ENCODE assay signal across 9 cellular contexts in genomic region chr4:123415977-123416376, GRCh38. TPM values are rescaled to one million over a fixed set of nuclear protein-coding genes. Genes with fewer than 3 reads are reported as not detected.
A peak's percentile ranks its signal among the peaks of the same experiment; 100 is the strongest.
DNase-seq lines count a peak whose midpoint lies in the region; ATAC-seq, FAIRE-seq and TF ChIP-seq lines count a peak whose summit lies in the region.
"Had no signal": no experiment of that assay in that cellular context is flagged by ENCODE, and none has a peak within 500 bp of the region (broad histone marks: within the 10 kb centered on the region; RNA-seq: fewer than 3 reads in every experiment).

No MANE protein-coding gene starts in this region.

- intact Hi-C loops in CD8-positive, alpha-beta T cell (cut with DNase I, micrococcal nuclease) = loop anchor here (2.0 kb wide), 2 partner anchors 15 to 29 kb away; no protein-coding TSS in a partner anchor
- intact Hi-C loops in HepG2 (cut with micrococcal nuclease; ENCODE audit: unreplicated experiment) (loop anchor here (1.0 to 5.0 kb wide), 2 partner anchors 12 to 141 kb away; no protein-coding TSS in a partner anchor), sigmoid colon (cut with DNase I) (no loop called here)

- H4K20me1 ChIP-seq in HepG2 (ENCODE audit: insufficient read depth, low read length) = no peaks in the 10 kb centered on the region

- TF ChIP-seq EP300 in HepG2 (IDR thresholded peaks at IDR 0.05; ENCODE audit: low read depth in 2 of 2, low read length in 2 of 2) (peak in 1 of 2 experiments; percentile 93; a peak in 2 of 4 replicates), HepG2 (CRISPR knock-in tag; IDR thresholded peaks at IDR 0.05; ENCODE audit: borderline replicate concordance) (peak; percentile 94), sigmoid colon (IDR thresholded peaks at IDR 0.05) (no peak)

- no peak for FAIRE-seq in HepG2 (lab: Jason Lieb, UNC)

- H3K4me1 Mint-ChIP-seq in CD8-positive, alpha-beta T cell (ENCODE audit: low read depth) = peaks cover 53% of the 10 kb centered on the region

- no peak overlapping the region for H3K4me3 ChIP-seq in CD8-positive, alpha-beta T cell (ENCODE audit: low read depth, low read length)
- H3K4me3 ChIP-seq in HUES64 (ENCODE audit: low read length) = no peak overlapping the region
- H3K4me3 ChIP-seq in HepG2 (replicated peaks in 1 of 3; ENCODE audit: insufficient read depth in 1 of 3, low read depth in 2 of 3, low read length in 3 of 3) = no peak overlapping the region; a peak in 1 of 6 replicates
- no peak overlapping the region for H3K4me3 ChIP-seq in sigmoid colon

- no peaks in the 10 kb centered on the region for H3K9me3 ChIP-seq in CD8-positive, alpha-beta T cell (ENCODE audit: low read length)
- H3K9me3 ChIP-seq in HUES64 (ENCODE audit: insufficient read depth, low read depth, low read length) = no peaks in the 10 kb centered on the region
- no peaks in the 10 kb centered on the region for H3K9me3 ChIP-seq in HepG2 (ENCODE audit: low read length)
- no peaks in the 10 kb centered on the region for H3K9me3 ChIP-seq in sigmoid colon

- no peaks in the 10 kb centered on the region for H3K4me1 ChIP-seq in CD8-positive, alpha-beta T cell (ENCODE audit: insufficient read depth, low read length)
- H3K4me1 ChIP-seq in HUES64 (ENCODE audit: insufficient read depth, low read length) (peaks cover 51% of the 10 kb centered on the region), HepG2 (ENCODE audit: insufficient read depth, low read length) (peaks cover 97% of the 10 kb centered on the region), sigmoid colon (peaks cover 0 to 9% (median 4%) of the 10 kb centered on the region in 4 donors)

- TF ChIP-seq CTCF in CD8-positive, alpha-beta T cell (IDR thresholded peaks at IDR 0.05) = no peak
- TF ChIP-seq CTCF in HepG2 (CRISPR knock-in tag; IDR thresholded peaks at IDR 0.05) = no peak
- no peak for TF ChIP-seq CTCF in sigmoid colon (IDR thresholded peaks at IDR 0.05)

- H3K9ac ChIP-seq in HUES64 (ENCODE audit: low read depth, low read length) (peak overlapping the region; percentile 23; the same call in 1 of the 2 replicates), HepG2 (ENCODE audit: insufficient read depth, low read depth, low read length) (no peak overlapping the region)

- H3K4me3 Mint-ChIP-seq in CD8-positive, alpha-beta T cell = no peak overlapping the region

- no peaks in the 10 kb centered on the region for H3K27me3 Mint-ChIP-seq in CD8-positive, alpha-beta T cell (ENCODE audit: low read depth)

- no TSS peak for BruUV-seq in HepG2 (replicated peaks; lab: Mats Ljungman, UMichigan)

- no peaks in the 10 kb centered on the region for H3K27me3 ChIP-seq in CD8-positive, alpha-beta T cell (ENCODE audit: insufficient read depth, low read length)
- no peaks in the 10 kb centered on the region for H3K27me3 ChIP-seq in HUES64 (ENCODE audit: insufficient read depth, low read length)
- no peaks in the 10 kb centered on the region for H3K27me3 ChIP-seq in HepG2 (ENCODE audit: control insufficient read depth in 1 of 2, insufficient read depth in 2 of 2, low read length in 2 of 2)
- H3K27me3 ChIP-seq in sigmoid colon = no peaks in the 10 kb centered on the region

- 50% methylated on average over 5 of the region's 6 CpGs for WGBS in HUES64
- WGBS in HepG2 (ENCODE audit: low lambda C conversion rate) = 23% methylated on average over 6 of the region's 6 CpGs
- 61 to 90% methylated on average over 6 of the region's 6 CpGs for WGBS in sigmoid colon, 2 donors

- no peak overlapping the region for H3K27ac ChIP-seq in CD8-positive, alpha-beta T cell (ENCODE audit: low read depth, low read length)
- H3K27ac ChIP-seq in HUES64 (ENCODE audit: low read depth, low read length) (peak overlapping the region; percentile 25; the same call in 1 of the 2 replicates), HepG2 (ENCODE audit: extremely low read length, insufficient read depth, low read length) (peak overlapping the region; percentile 45), sigmoid colon (no peak overlapping the region)

- ATAC-seq in CD8-positive, alpha-beta T cell = peak; percentile 83
- peak; percentile 55 for ATAC-seq in HepG2
- no peak for ATAC-seq in GM21723 (IDR thresholded peaks at IDR 0.05; ENCODE audit: unreplicated experiment)
- ATAC-seq in esophagus mucosa = no peak

- peak overlapping the region; percentile 63 for H3K4me2 ChIP-seq in HepG2 (ENCODE audit: low read depth, low read length)

- no peaks in the 10 kb centered on the region for H3K36me3 ChIP-seq in CD8-positive, alpha-beta T cell (ENCODE audit: insufficient read depth, low read length)
- H3K36me3 ChIP-seq in HUES64 (ENCODE audit: insufficient read depth, low read length) = no peaks in the 10 kb centered on the region
- H3K36me3 ChIP-seq in HepG2 (replicated peaks in 1 of 2; ENCODE audit: control insufficient read depth in 1 of 2, insufficient read depth in 2 of 2, low read length in 2 of 2) = no peaks in the 10 kb centered on the region
- H3K36me3 ChIP-seq in sigmoid colon = no peaks in the 10 kb centered on the region

- TF ChIP-seq POLR2A in HepG2 (IDR thresholded peaks at IDR 0.05; ENCODE audit: insufficient read depth in 1 of 2, low read depth in 2 of 2, low read length in 2 of 2) = no peak
- no peak for TF ChIP-seq POLR2A in sigmoid colon (IDR thresholded peaks at IDR 0.05)

- POLR2A ChIA-PET in CD8-positive, alpha-beta T cell (lab: Charles Lee) = no interaction called here
- POLR2A ChIA-PET in HepG2 (lab: Yijun Ruan, JAX) = no interaction called here

- H3K9me3 Mint-ChIP-seq in CD8-positive, alpha-beta T cell = no peaks in the 10 kb centered on the region

- in situ Hi-C loops in HepG2 (cut with HindIII; ENCODE audit: extremely low pct_ligation_motif_present, low pct_unique_long_range_greater_than_20kb) = no loop called here

- TF ChIP-seq RAD21 in HepG2 (CRISPR knock-in tag; IDR thresholded peaks at IDR 0.05) = no peak

- DNase-seq in CD8-positive, alpha-beta T cell = peak in 3 of 7 experiments; percentile 29 to 58 (median 46)
- peak; percentile 70 for DNase-seq in activated CD8-positive, alpha-beta memory T cell treated with anti-CD3 and anti-CD28 coated beads, Interleukin-2, amount 50 U/mL, for 4 hours
- DNase-seq in HepG2 (ENCODE audit: low spot score) = peak; percentile 82
- DNase-seq in sigmoid colon = no peak
- DNase-seq in NCI-H2171 (lab: John Stamatoyannopoulos, UW) = no peak
- DNase-seq: NCI-H748 treated with DMSO at 0.1 percent for 48 hours had no signal

- no peaks in the 10 kb centered on the region for H3K36me3 Mint-ChIP-seq in CD8-positive, alpha-beta T cell

- CTCF ChIA-PET in CD8-positive, alpha-beta T cell (lab: Charles Lee) = no interaction called here
- CTCF ChIA-PET in HepG2 (lab: Yijun Ruan, JAX; ENCODE audit: low intra/inter-chr PET ratio, low total read pairs) = no interaction called here

- peaks cover 5% of the 10 kb centered on the region for H3K79me2 ChIP-seq in HepG2 (ENCODE audit: insufficient read depth, low read length)

- H2AFZ ChIP-seq in HepG2 (ENCODE audit: low read length) = no peak overlapping the region

- peak overlapping the region; percentile 7 for H3K27ac Mint-ChIP-seq in CD8-positive, alpha-beta T cell

TF ChIP-seq in HepG2, 621 proteins besides CTCF, POLR2A, EP300 and RAD21 (continues in another document):
- TF ChIP-seq MLX (CRISPR knock-in tag; IDR thresholded peaks at IDR 0.05) (no peak), MBD4 (IDR thresholded peaks at IDR 0.05; ENCODE audit: borderline replicate concordance, low read length) (no peak)

RNA-seq across cellular contexts. Expression of gene SPRY1, which starts 19.4 kb away (rescaled TPM):
- 10 to 100 TPM; 65.8 to 66.1 TPM for total RNA-seq in CD8-positive, alpha-beta T cell
- 45.8 TPM for polyA plus RNA-seq in HUES64 (2013, experiment 1 of 2)
- 70.2 TPM for polyA plus RNA-seq in HUES64 (2013, experiment 2 of 2)
- total RNA-seq in HepG2 (2016; rRNA removed; fragmentation: Illumina TruSeq; extraction: Trizol) (22.5 and 24.7 TPM in 2 replicates), sigmoid colon (10 to 100 TPM; 37.6 to 84.4 (median 56.7) TPM), esophagus mucosa (16.0 TPM)
- total RNA-seq in HepG2 (2016; cell fraction: cytosol; rRNA removed; fragmentation: Illumina TruSeq; extraction: Trizol; ENCODE audit: low read depth) = 4.3 and 5.4 TPM in 2 replicates
- 21.4 and 23.6 TPM in 2 replicates for total RNA-seq in HepG2 (2016; cell fraction: insoluble cytoplasmic fraction; rRNA removed; fragmentation: Illumina TruSeq; extraction: Trizol)
- 14.5 and 17.5 TPM in 2 replicates for total RNA-seq in HepG2 (2016; cell fraction: membrane; rRNA removed; fragmentation: Illumina TruSeq; extraction: Trizol)
- 31.3 and 35.8 TPM in 2 replicates for total RNA-seq in HepG2 (2016; cell fraction: nucleus; rRNA removed; fragmentation: Illumina TruSeq; extraction: Trizol)
- polyA plus RNA-seq in HepG2 (2011; rRNA removed) (33.4 and 35.4 TPM in 2 replicates), sigmoid colon (10 to 100 TPM in 2 of 3 donors, 1 to 10 TPM in 1; 5.5 to 21.0 (median 18.1) TPM)
- 19.4 and 28.2 TPM in 2 replicates for polyA plus RNA-seq in HepG2 (2011; cell fraction: cytosol; rRNA removed)
- polyA plus RNA-seq in HepG2 (2011; cell fraction: nucleus; rRNA removed) = 51.7 and 53.2 TPM in 2 replicates
- 31.5 and 33.4 TPM in 2 replicates for polyA plus RNA-seq in HepG2 (2012)
- 1.8 and 1.9 TPM in 2 replicates for polyA plus RNA-seq in HepG2 (2016; cell fraction: cytosol; fragmentation: Illumina TruSeq; extraction: Trizol; ENCODE audit: low read depth)
- 22.0 and 23.2 TPM in 2 replicates for polyA plus RNA-seq in HepG2 (2016; cell fraction: insoluble cytoplasmic fraction; fragmentation: Illumina TruSeq; extraction: Trizol; ENCODE audit: low read depth)
- polyA plus RNA-seq in HepG2 (2016; cell fraction: membrane; fragmentation: Illumina TruSeq; extraction: Trizol; ENCODE audit: low read depth) = 7.4 and 7.5 TPM in 2 replicates
- polyA plus RNA-seq in HepG2 (2016; cell fraction: nucleus; fragmentation: Illumina TruSeq; extraction: Trizol; ENCODE audit: insufficient read depth, low read depth) = 70.5 and 74.3 TPM in 2 replicates
- 0.26 and 48.0 TPM in 2 replicates for polyA minus RNA-seq in HepG2 (2011; rRNA and poly(A)+ RNA removed; ENCODE audit: low replicate concordance)
- 37.3 and 43.9 TPM in 2 replicates for polyA minus RNA-seq in HepG2 (2011; cell fraction: cytosol; rRNA and poly(A)+ RNA removed)
- 61.7 and 66.8 TPM in 2 replicates for polyA minus RNA-seq in HepG2 (2011; cell fraction: nucleus; rRNA and poly(A)+ RNA removed)

Comparison
In these comparisons a context has a peak if more than half of its experiments do, and no peak if none do; other contexts are left out.
1. ATAC-seq: peak in CD8-positive, alpha-beta T cell (single experiment) and HepG2 (single experiment); none in GM21723 (single experiment) and esophagus mucosa (single experiment).
2. DNase-seq: peak in activated CD8-positive, alpha-beta memory T cell treated with anti-CD3 and anti-CD28 coated beads, Interleukin-2, amount 50 U/mL, for 4 hours (single experiment) and HepG2 (single experiment); none in sigmoid colon (single experiment) and NCI-H2171 (single experiment).
3. H3K27ac ChIP-seq: peak in HUES64 (single experiment) and HepG2 (single experiment); none in CD8-positive, alpha-beta T cell (single experiment) and sigmoid colon (0 of 4).